2 cellular contexts compared by ENCODE assay signal in the genomic region with DNA sequence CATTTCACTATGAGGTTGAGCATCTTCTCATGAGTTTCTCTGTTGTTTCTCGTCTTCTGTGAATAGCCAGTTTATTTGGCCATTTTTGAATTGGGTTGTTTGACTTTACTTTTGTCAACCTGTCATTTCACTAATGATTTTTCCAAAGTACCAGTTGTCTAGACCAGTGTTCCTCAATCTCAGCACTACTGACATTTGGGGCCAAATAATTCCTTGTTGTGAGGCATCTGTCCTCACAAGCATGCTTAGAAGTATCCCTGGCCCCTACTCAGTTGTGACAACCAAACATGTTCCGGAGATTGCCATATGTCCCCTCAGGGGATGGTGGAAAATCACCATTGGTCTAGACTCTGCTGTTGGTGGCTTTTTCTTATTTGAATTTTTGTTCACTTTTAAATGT.
TF ChIP-seq lines count a peak whose summit lies in the region.

No MANE protein-coding gene starts in this region.

TF ChIP-seq in K562, 482 proteins besides CTCF, POLR2A, EP300 and RAD21:
- TF ChIP-seq ZNF398 (CRISPR knock-in tag; IDR thresholded peaks at IDR 0.05) (no peak), MYBL2 (IDR thresholded peaks at IDR 0.05; ENCODE audit: low read depth) (no peak), MYBL2 (CRISPR knock-in tag; IDR thresholded peaks at IDR 0.05; ENCODE audit: borderline replicate concordance) (peak; percentile 81; the same call in 1 of the 2 replicates), FOXJ3 (CRISPR knock-in tag; IDR thresholded peaks at IDR 0.05) (peak; percentile 10; the same call in 1 of the 2 replicates), TAF7 (tag; IDR thresholded peaks at IDR 0.05) (0 out of 2 replicates have a peak, but pooled peaks have one; percentile 27), POLR2H (tag; IDR thresholded peaks at IDR 0.05; ENCODE audit: low read depth) (no peak), PRMT5 (CRISPR knock-in tag; IDR thresholded peaks at IDR 0.05) (0 out of 2 replicates have a peak, but pooled peaks have one; percentile 35), C11orf30 (IDR thresholded peaks at IDR 0.05; ENCODE audit: low read depth) (no peak), IRF2 (CRISPR knock-in tag; IDR thresholded peaks at IDR 0.05) (peak; percentile 23; the same call in 1 of the 2 replicates), ZNF639 (CRISPR knock-in tag; conservative IDR thresholded peaks at IDR 0.05 in 1 of 2, IDR thresholded peaks at IDR 0.05 in 1 of 2) (0 out of 4 replicates have a peak, but pooled peaks of 1 of the 2 experiments have one; percentile 94)
- TF ChIP-seq, protein P1, sequence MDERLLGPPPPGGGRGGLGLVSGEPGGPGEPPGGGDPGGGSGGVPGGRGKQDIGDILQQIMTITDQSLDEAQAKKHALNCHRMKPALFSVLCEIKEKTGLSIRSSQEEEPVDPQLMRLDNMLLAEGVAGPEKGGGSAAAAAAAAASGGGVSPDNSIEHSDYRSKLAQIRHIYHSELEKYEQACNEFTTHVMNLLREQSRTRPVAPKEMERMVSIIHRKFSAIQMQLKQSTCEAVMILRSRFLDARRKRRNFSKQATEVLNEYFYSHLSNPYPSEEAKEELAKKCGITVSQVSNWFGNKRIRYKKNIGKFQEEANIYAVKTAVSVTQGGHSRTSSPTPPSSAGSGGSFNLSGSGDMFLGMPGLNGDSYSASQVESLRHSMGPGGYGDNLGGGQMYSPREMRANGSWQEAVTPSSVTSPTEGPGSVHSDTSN (CRISPR knock-in tag; IDR thresholded peaks at IDR 0.05; ENCODE audit: low read depth), result 0 out of 2 replicates have a peak, but pooled peaks have one; percentile 13
- TF ChIP-seq, protein P1 (tag; conservative IDR thresholded peaks at IDR 0.05; ENCODE audit: low read depth), result no peak

TF ChIP-seq in GM23338, 12 proteins besides CTCF, POLR2A, EP300 and RAD21:
- TF ChIP-seq ZNF331 (CRISPR knock-in tag; IDR thresholded peaks at IDR 0.05; ENCODE audit: low read depth) (no peak), NANOG (IDR thresholded peaks at IDR 0.05; ENCODE audit: borderline replicate concordance) (no peak), STAT1 (IDR thresholded peaks at IDR 0.05; ENCODE audit: unreplicated experiment) (no peak), ETS1 (IDR thresholded peaks at IDR 0.05) (no peak), EZH2phosphoT487 (IDR thresholded peaks at IDR 0.05; ENCODE audit: unreplicated experiment) (no peak), POLR2AphosphoS5 (IDR thresholded peaks at IDR 0.05; ENCODE audit: low read depth) (no peak), CREB1 (CRISPR knock-in tag; IDR thresholded peaks at IDR 0.05; ENCODE audit: low read depth) (no peak), ZNF114 (CRISPR knock-in tag; IDR thresholded peaks at IDR 0.05) (no peak), JUNB (IDR thresholded peaks at IDR 0.05; ENCODE audit: unreplicated experiment) (no peak), EZH2 (IDR thresholded peaks at IDR 0.05; ENCODE audit: low read depth, unreplicated experiment) (no peak)
- TF ChIP-seq, protein P2, sequence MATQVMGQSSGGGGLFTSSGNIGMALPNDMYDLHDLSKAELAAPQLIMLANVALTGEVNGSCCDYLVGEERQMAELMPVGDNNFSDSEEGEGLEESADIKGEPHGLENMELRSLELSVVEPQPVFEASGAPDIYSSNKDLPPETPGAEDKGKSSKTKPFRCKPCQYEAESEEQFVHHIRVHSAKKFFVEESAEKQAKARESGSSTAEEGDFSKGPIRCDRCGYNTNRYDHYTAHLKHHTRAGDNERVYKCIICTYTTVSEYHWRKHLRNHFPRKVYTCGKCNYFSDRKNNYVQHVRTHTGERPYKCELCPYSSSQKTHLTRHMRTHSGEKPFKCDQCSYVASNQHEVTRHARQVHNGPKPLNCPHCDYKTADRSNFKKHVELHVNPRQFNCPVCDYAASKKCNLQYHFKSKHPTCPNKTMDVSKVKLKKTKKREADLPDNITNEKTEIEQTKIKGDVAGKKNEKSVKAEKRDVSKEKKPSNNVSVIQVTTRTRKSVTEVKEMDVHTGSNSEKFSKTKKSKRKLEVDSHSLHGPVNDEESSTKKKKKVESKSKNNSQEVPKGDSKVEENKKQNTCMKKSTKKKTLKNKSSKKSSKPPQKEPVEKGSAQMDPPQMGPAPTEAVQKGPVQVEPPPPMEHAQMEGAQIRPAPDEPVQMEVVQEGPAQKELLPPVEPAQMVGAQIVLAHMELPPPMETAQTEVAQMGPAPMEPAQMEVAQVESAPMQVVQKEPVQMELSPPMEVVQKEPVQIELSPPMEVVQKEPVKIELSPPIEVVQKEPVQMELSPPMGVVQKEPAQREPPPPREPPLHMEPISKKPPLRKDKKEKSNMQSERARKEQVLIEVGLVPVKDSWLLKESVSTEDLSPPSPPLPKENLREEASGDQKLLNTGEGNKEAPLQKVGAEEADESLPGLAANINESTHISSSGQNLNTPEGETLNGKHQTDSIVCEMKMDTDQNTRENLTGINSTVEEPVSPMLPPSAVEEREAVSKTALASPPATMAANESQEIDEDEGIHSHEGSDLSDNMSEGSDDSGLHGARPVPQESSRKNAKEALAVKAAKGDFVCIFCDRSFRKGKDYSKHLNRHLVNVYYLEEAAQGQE (IDR thresholded peaks at IDR 0.05; ENCODE audit: unreplicated experiment), result no peak
- TF ChIP-seq, protein P3, sequence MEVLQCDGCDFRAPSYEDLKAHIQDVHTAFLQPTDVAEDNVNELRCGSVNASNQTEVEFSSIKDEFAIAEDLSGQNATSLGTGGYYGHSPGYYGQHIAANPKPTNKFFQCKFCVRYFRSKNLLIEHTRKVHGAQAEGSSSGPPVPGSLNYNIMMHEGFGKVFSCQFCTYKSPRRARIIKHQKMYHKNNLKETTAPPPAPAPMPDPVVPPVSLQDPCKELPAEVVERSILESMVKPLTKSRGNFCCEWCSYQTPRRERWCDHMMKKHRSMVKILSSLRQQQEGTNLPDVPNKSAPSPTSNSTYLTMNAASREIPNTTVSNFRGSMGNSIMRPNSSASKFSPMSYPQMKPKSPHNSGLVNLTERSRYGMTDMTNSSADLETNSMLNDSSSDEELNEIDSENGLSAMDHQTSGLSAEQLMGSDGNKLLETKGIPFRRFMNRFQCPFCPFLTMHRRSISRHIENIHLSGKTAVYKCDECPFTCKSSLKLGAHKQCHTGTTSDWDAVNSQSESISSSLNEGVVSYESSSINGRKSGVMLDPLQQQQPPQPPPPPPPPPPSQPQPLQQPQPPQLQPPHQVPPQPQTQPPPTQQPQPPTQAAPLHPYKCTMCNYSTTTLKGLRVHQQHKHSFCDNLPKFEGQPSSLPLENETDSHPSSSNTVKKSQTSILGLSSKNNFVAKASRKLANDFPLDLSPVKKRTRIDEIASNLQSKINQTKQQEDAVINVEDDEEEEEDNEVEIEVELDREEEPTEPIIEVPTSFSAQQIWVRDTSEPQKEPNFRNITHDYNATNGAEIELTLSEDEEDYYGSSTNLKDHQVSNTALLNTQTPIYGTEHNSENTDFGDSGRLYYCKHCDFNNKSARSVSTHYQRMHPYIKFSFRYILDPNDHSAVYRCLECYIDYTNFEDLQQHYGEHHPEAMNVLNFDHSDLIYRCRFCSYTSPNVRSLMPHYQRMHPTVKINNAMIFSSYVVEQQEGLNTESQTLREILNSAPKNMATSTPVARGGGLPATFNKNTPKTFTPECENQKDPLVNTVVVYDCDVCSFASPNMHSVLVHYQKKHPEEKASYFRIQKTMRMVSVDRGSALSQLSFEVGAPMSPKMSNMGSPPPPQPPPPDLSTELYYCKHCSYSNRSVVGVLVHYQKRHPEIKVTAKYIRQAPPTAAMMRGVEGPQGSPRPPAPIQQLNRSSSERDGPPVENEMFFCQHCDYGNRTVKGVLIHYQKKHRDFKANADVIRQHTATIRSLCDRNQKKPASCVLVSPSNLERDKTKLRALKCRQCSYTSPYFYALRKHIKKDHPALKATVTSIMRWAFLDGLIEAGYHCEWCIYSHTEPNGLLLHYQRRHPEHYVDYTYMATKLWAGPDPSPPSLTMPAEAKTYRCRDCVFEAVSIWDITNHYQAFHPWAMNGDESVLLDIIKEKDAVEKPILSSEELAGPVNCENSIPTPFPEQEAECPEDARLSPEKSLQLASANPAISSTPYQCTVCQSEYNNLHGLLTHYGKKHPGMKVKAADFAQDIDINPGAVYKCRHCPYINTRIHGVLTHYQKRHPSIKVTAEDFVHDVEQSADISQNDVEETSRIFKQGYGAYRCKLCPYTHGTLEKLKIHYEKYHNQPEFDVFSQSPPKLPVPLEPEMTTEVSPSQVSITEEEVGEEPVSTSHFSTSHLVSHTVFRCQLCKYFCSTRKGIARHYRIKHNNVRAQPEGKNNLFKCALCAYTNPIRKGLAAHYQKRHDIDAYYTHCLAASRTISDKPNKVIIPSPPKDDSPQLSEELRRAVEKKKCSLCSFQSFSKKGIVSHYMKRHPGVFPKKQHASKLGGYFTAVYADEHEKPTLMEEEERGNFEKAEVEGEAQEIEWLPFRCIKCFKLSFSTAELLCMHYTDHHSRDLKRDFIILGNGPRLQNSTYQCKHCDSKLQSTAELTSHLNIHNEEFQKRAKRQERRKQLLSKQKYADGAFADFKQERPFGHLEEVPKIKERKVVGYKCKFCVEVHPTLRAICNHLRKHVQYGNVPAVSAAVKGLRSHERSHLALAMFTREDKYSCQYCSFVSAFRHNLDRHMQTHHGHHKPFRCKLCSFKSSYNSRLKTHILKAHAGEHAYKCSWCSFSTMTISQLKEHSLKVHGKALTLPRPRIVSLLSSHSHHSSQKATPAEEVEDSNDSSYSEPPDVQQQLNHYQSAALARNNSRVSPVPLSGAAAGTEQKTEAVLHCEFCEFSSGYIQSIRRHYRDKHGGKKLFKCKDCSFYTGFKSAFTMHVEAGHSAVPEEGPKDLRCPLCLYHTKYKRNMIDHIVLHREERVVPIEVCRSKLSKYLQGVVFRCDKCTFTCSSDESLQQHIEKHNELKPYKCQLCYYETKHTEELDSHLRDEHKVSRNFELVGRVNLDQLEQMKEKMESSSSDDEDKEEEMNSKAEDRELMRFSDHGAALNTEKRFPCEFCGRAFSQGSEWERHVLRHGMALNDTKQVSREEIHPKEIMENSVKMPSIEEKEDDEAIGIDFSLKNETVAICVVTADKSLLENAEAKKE (CRISPR knock-in tag; IDR thresholded peaks at IDR 0.05), result no peak
TF ChIP-seq in GM23338: peak in this region for 0.
